12 cellular contexts compared by ENCODE assay signal in the genomic region with DNA sequence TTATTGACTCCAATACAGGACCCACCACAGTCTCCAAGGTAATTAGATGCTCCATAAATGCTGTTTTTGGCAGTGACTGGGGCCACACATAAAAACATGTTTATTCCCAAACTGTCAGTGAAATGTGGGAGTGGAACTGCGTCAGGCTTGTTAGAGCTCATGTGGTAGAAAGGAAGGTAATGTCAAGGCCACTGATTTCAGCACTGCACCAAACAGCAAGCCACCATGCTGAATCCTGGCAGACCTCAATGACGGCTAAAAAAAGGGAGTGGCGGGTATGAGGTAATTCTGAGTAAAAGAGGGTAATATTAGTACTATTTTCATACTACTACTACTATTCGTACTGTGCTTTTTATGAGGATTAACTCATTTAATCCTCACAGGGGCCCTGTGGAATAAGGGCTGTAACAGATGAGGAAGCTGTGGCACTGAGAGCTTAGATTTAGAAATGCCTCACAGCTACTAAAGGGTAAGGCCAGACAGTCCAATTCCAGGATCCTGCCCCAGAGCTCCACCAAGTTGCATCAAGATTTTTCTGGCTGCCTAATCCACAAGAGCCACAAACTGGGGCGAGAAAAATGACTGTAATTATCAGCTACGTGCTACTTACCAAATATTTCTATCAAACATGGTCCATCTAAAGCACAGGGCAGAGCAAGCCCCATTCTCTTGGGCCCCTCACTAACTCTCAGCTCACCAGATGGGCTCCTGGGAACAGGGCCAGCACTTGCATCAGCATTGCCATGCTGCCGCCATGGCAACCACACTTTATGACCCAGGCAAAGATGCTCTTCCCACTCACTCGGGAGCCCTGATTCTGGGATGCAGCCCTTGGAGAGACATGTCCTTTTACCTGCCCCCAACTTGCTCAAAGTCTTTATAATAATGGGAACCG.
A peak's percentile ranks its signal among the peaks of the same experiment; 100 is the strongest.
DNase-seq lines count a peak whose midpoint lies in the region; ATAC-seq and FAIRE-seq lines count a peak whose summit lies in the region.
"Had no signal": no experiment of that assay in that cellular context is flagged by ENCODE, and none has a peak within 500 bp of the region (broad histone marks: within the 10 kb centered on the region; RNA-seq: fewer than 3 reads in every experiment).

No MANE protein-coding gene starts in this region.

- peak; percentile 25 for DNase-seq in H4 (ENCODE audit: low spot score)
- DNase-seq in NCI-H446 (lab: John Stamatoyannopoulos, UW): peak; percentile 86 to 92
- no peak for DNase-seq in sciatic nerve (ENCODE audit: low spot score)
- DNase-seq in iPS-NIHi7 (ENCODE audit: extremely low spot score): no peak
- no peak for DNase-seq in amniotic stem cell (lab: John Stamatoyannopoulos, UW)
- DNase-seq in natural killer cell treated with Interleukin-12 subunit alpha and Interleukin-12 subunit beta and Interleukin-15 and Interleukin-18, amount 100 ng/mL, for 72 hours (ENCODE audit: low spot score): no peak
- DNase-seq in cortex of kidney (lab: John Stamatoyannopoulos, UW): no peak
- DNase-seq: activated CD4-positive, CD25-positive, alpha-beta regulatory T cell; central memory CD4-positive, alpha-beta T cell; NCI-H1048 had no signal

- FAIRE-seq in endometrium (lab: Jason Lieb, UNC): peak; percentile 73

- intact Hi-C loops in sciatic nerve (cut with DNase I): no loop called here

- H3K4me1 Mint-ChIP-seq in natural killer cell treated with Interleukin-12 subunit alpha and Interleukin-12 subunit beta and Interleukin-15 and Interleukin-18, amount 100 ng/mL, for 72 hours (ENCODE audit: low read depth in 2 of 2): peaks cover 14 to 16% of the 10 kb centered on the region in 2 donors
- H3K4me1 Mint-ChIP-seq: memory B cell had no signal

- ATAC-seq in sciatic nerve: peak; percentile 91
- ATAC-seq in natural killer cell treated with Interleukin-12 subunit alpha and Interleukin-12 subunit beta and Interleukin-15 and Interleukin-18, amount 100 ng/mL, for 72 hours: no peak

- H3K27me3 Mint-ChIP-seq in natural killer cell treated with Interleukin-12 subunit alpha and Interleukin-12 subunit beta and Interleukin-15 and Interleukin-18, amount 100 ng/mL, for 72 hours: no peaks in the 10 kb centered on the region

- H3K27ac Mint-ChIP-seq in natural killer cell treated with Interleukin-12 subunit alpha and Interleukin-12 subunit beta and Interleukin-15 and Interleukin-18, amount 100 ng/mL, for 72 hours: no peak overlapping the region
- H3K27ac Mint-ChIP-seq: memory B cell had no signal

- H3K36me3 Mint-ChIP-seq in natural killer cell treated with Interleukin-12 subunit alpha and Interleukin-12 subunit beta and Interleukin-15 and Interleukin-18, amount 100 ng/mL, for 72 hours: no peaks in the 10 kb centered on the region

- no peak overlapping the region for H3K4me3 Mint-ChIP-seq in natural killer cell treated with Interleukin-12 subunit alpha and Interleukin-12 subunit beta and Interleukin-15 and Interleukin-18, amount 100 ng/mL, for 72 hours
- H3K4me3 Mint-ChIP-seq: memory B cell had no signal

- H3K9me3 Mint-ChIP-seq in natural killer cell treated with Interleukin-12 subunit alpha and Interleukin-12 subunit beta and Interleukin-15 and Interleukin-18, amount 100 ng/mL, for 72 hours: no peaks in the 10 kb centered on the region
- H3K9me3 Mint-ChIP-seq: memory B cell had no signal

Comparison
In these comparisons a context has a peak if more than half of its experiments do, and no peak if none do; other contexts are left out.
1. DNase-seq: peak in H4 (single experiment) and NCI-H446 (2 of 2); none in sciatic nerve (single experiment), iPS-NIHi7 (single experiment), amniotic stem cell (single experiment), natural killer cell treated with Interleukin-12 subunit alpha and Interleukin-12 subunit beta and Interleukin-15 and Interleukin-18, amount 100 ng/mL, for 72 hours (single experiment) and cortex of kidney (single experiment).